9 cellular contexts compared by ENCODE assay signal in genomic region chr5:115549154-115549553, GRCh38. TPM values are rescaled to one million over a fixed set of nuclear protein-coding genes. Genes with fewer than 3 reads are reported as not detected.
A peak's percentile ranks its signal among the peaks of the same experiment; 100 is the strongest.
DNase-seq lines count a peak whose midpoint lies in the region; ATAC-seq, FAIRE-seq and TF ChIP-seq lines count a peak whose summit lies in the region.
"Had no signal": no experiment of that assay in that cellular context is flagged by ENCODE, and none has a peak within 500 bp of the region (broad histone marks: within the 10 kb centered on the region; RNA-seq: fewer than 3 reads in every experiment).

No MANE protein-coding gene starts in this region.

- peaks cover 10% of the 10 kb centered on the region for H3K9me3 ChIP-seq in A673 (ENCODE audit: low read depth, low read length, poor library complexity, severe bottlenecking)
- H3K9me3 ChIP-seq in endodermal cell (ENCODE audit: control insufficient read depth, low read length): peaks cover 11% of the 10 kb centered on the region
- H3K9me3 ChIP-seq in pancreas: no peaks in the 10 kb centered on the region

- peak; percentile 56 for DNase-seq in A673 (ENCODE audit: low spot score)
- peak; percentile 43 for DNase-seq in NCI-H146 (lab: John Stamatoyannopoulos, UW)
- peak; percentile 81 for DNase-seq in endodermal cell
- no peak for DNase-seq in amniotic stem cell (lab: John Stamatoyannopoulos, UW)
- DNase-seq in pancreas: no peak
- DNase-seq in DMS153 (lab: John Stamatoyannopoulos, UW): no peak
- DNase-seq: retina had no signal

- no peaks in the 10 kb centered on the region for H3K27me3 ChIP-seq in A673 (replicated peaks; ENCODE audit: insufficient read depth, low read depth, low read length, poor library complexity)
- H3K27me3 ChIP-seq in endodermal cell (ENCODE audit: control insufficient read depth, insufficient read depth, low read length, poor library complexity, severe bottlenecking): no peaks in the 10 kb centered on the region
- H3K27me3 ChIP-seq in pancreas: no peaks in the 10 kb centered on the region

- intact Hi-C loops in A673 (cut with micrococcal nuclease; ENCODE audit: unreplicated experiment) (loop anchor here (2.0 to 10.0 kb wide), 2 partner anchors 38 to 286 kb away; no protein-coding TSS in a partner anchor), pancreas (cut with DNase I) (no loop called here)

- FAIRE-seq in pancreas (lab: Jason Lieb, UNC): no peak

- no TSS peak for BruUV-seq in A673 (replicated peaks; lab: Mats Ljungman, UMichigan)

- ATAC-seq in HG02981 (IDR thresholded peaks at IDR 0.05; ENCODE audit: unreplicated experiment) (no peak), pancreas (no peak)

- H3K27ac ChIP-seq in A673 (ENCODE audit: low read depth, low read length, poor library complexity, severe bottlenecking) (no peak overlapping the region), endodermal cell (ENCODE audit: low read depth, low read length) (no peak overlapping the region), pancreas (no peak overlapping the region)

- H3K27me3 Mint-ChIP-seq in endodermal cell (ENCODE audit: insufficient read depth): peaks cover 8% of the 10 kb centered on the region

- CTCF ChIA-PET in A673 (lab: Charles Lee): no interaction called here

- H3K9ac ChIP-seq in endodermal cell (ENCODE audit: extremely low read depth, low read length, poor library complexity, severe bottlenecking): no peak overlapping the region

- peaks cover 21% of the 10 kb centered on the region for H3K4me1 Mint-ChIP-seq in endodermal cell

- peaks cover 11% of the 10 kb centered on the region for H3K9me3 Mint-ChIP-seq in endodermal cell

- H3K36me3 Mint-ChIP-seq in endodermal cell (ENCODE audit: low read depth): no peaks in the 10 kb centered on the region

- no peaks in the 10 kb centered on the region for H3K36me3 ChIP-seq in A673 (ENCODE audit: insufficient read depth, low read length, poor library complexity, severe bottlenecking)
- no peaks in the 10 kb centered on the region for H3K36me3 ChIP-seq in endodermal cell (ENCODE audit: control insufficient read depth, insufficient read depth, low read length)
- H3K36me3 ChIP-seq in pancreas: no peaks in the 10 kb centered on the region

- H3K4me3 ChIP-seq in A673 (ENCODE audit: low read depth, low read length, poor library complexity, severe bottlenecking) (no peak overlapping the region), GM12875 (ENCODE audit: low read depth, low read length) (no peak overlapping the region), endodermal cell (ENCODE audit: low read length) (no peak overlapping the region), pancreas (no peak overlapping the region)

- no peak overlapping the region for H3K4me3 Mint-ChIP-seq in endodermal cell

- peak; percentile 53 for TF ChIP-seq CTCF in A673 (conservative IDR thresholded peaks at IDR 0.05; ENCODE audit: low read depth, low read length)
- TF ChIP-seq CTCF in GM12875 (IDR thresholded peaks at IDR 0.05; ENCODE audit: borderline replicate concordance, insufficient read depth, low read depth, low read length): peak; percentile 47; the same call in 1 of the 2 replicates
- peak; percentile 76 for TF ChIP-seq CTCF in endodermal cell (conservative IDR thresholded peaks at IDR 0.05)
- TF ChIP-seq CTCF in pancreas (IDR thresholded peaks at IDR 0.05): no peak

- H3K27ac Mint-ChIP-seq in endodermal cell: peak overlapping the region; percentile 21

- WGBS in endodermal cell (ENCODE audit: insufficient coverage in 1 of 2, insufficient read length in 1 of 2), 2 experiments: 39% methylated on average over 3 of the region's 3 CpGs; no CpG with 5 or more reads in 1 of the 2 experiments
- WGBS in pancreas, 2 donors: 80 to 84% methylated on average over 3 of the region's 3 CpGs

- H3K4me1 ChIP-seq in A673 (ENCODE audit: insufficient read depth, low read length, poor library complexity, severe bottlenecking): no peaks in the 10 kb centered on the region
- peaks cover 6% of the 10 kb centered on the region for H3K4me1 ChIP-seq in endodermal cell (ENCODE audit: control insufficient read depth, insufficient read depth, low read length)
- H3K4me1 ChIP-seq in pancreas: peaks cover 0 to 4% (median 0%) of the 10 kb centered on the region in 3 donors

- POLR2A ChIA-PET in A673 (lab: Charles Lee; ENCODE audit: low non-redundant PET): no interaction called here

RNA-seq across cellular contexts. Expression of gene FEM1C, which starts 4.6 kb away (rescaled TPM):
- 13.7 and 15.0 TPM in 2 replicates for total RNA-seq in A673 (2021)
- total RNA-seq in endodermal cell: 10 to 100 TPM; 12.3 to 14.4 TPM
- polyA plus RNA-seq in endodermal cell (2013, experiment 1 of 2): 15.4 TPM
- polyA plus RNA-seq in endodermal cell (2013, experiment 2 of 2): 15.0 TPM
- total RNA-seq in pancreas: 10 to 100 TPM in 1 of 6 donors, 1 to 10 TPM in 5; 5.9 to 11.2 (median 8.0) TPM
- 1 to 10 TPM; 3.2 to 4.4 TPM for polyA plus RNA-seq in pancreas

RNA-seq across cellular contexts. Expression of gene TICAM2, which starts 53.1 kb away (rescaled TPM):
- total RNA-seq in A673 (2021) (0.32 and 1.3 TPM in 2 replicates), endodermal cell (1 to 10 TPM in 1 of 2 donors, under 1 TPM in 1; 0.84 to 1.5 TPM), pancreas (1 to 10 TPM; 1.6 to 3.4 (median 2.2) TPM)
- not detected for polyA plus RNA-seq in endodermal cell (2013, experiment 1 of 2)
- polyA plus RNA-seq in endodermal cell (2013, experiment 2 of 2): not detected
- 1 to 10 TPM; 1.4 to 1.9 TPM for polyA plus RNA-seq in pancreas

Comparison
In these comparisons a context has a peak if more than half of its experiments do, and no peak if none do; other contexts are left out.
1. DNase-seq: peak in A673 (single experiment), NCI-H146 (single experiment) and endodermal cell (single experiment); none in amniotic stem cell (single experiment), pancreas (0 of 6) and DMS153 (single experiment).
2. CTCF ChIP-seq: peak in A673 (single experiment), GM12875 (single experiment) and endodermal cell (single experiment); none in pancreas (0 of 4).